1 cellular context compared by ENCODE assay signal in the genomic region with DNA sequence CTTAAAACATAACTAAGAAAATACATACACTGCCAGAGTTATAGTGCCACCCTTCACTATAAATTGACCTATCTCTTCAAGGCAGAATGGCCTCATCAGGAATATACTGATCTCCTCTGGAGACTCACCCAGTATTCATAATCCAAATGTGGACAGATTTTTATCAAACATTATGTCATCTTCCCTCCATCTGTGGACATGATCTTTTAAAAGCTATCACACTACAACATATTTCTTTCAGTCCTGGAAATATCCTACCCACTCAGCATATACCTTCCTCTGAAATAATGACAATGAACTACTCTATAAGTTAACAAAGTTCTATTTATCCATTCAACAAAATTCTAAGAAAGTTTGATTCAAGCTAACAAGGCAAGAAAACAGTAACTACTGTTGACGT.
TF ChIP-seq lines count a peak whose summit lies in the region.

No MANE protein-coding gene starts in this region.

TF ChIP-seq in K562, 482 proteins besides CTCF, POLR2A, EP300 and RAD21 (continued from another document and continues in another):
- TF ChIP-seq, protein P1, sequence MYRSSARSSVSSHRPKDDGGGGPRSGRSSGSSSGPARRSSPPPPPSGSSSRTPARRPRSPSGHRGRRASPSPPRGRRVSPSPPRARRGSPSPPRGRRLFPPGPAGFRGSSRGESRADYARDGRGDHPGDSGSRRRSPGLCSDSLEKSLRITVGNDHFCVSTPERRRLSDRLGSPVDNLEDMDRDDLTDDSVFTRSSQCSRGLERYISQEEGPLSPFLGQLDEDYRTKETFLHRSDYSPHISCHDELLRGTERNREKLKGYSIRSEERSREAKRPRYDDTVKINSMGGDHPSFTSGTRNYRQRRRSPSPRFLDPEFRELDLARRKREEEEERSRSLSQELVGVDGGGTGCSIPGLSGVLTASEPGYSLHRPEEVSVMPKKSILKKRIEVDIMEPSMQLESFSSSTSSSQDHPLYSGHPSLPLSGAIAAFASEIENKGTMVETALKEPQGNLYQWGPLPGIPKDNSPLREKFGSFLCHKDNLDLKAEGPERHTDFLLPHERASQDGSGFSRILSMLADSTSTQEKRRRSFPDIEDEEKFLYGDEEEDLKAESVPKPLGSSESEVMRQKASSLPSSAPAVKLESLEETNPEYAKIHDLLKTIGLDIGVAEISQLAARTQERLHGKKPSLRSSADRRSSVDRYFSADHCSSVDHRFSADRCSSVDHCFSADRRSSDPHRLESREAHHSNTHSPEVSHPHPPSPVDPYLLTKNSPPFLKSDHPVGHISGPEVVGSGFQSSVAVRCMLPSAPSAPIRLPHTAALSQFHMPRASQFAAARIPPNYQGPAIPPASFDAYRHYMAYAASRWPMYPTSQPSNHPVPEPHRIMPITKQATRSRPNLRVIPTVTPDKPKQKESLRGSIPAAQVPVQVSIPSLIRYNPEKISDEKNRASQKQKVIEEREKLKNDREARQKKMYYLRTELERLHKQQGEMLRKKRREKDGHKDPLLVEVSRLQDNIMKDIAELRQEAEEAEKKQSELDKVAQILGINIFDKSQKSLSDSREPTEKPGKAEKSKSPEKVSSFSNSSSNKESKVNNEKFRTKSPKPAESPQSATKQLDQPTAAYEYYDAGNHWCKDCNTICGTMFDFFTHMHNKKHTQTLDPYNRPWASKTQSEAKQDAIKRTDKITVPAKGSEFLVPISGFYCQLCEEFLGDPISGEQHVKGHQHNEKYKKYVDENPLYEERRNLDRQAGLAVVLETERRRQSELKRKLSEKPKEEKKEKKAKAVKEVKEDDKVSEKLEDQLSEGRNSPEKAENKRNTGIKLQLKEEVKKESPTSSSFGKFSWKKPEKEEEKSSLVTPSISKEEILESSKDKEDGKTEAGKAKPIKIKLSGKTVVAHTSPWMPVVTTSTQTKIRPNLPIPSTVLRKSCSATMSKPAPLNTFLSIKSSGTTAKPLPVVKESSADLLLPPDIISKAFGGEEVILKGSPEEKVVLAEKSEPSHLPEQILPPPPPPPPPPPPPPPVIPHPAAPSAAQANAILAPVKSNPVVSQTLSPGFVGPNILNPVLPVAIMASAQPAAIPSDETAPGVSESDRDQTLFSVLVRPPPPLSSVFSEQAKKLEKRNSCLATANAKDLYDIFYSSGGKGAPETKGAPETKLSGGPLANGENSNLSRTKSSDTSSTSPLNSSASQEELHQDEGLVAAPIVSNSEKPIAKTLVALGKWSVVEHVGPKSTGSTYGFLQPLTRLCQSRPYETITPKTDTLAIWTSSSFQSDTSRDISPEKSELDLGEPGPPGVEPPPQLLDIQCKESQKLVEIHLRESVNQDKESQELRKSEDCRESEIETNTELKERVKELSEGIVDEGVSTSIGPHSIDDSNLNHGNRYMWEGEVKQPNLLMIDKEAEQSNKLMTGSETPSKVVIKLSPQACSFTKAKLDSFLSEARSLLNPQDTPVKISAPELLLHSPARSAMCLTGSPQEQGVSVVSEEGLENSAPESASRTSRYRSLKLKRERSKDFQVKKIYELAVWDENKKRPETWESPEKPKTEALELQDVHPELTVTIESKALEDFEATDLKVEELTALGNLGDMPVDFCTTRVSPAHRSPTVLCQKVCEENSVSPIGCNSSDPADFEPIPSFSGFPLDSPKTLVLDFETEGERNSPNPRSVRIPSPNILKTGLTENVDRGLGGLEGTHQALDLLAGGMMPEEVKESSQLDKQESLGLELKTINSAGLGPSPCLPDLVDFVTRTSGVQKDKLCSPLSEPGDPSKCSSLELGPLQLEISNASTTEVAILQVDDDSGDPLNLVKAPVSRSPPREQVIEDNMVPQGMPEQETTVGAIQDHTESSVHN (IDR thresholded peaks at IDR 0.05; ENCODE audit: borderline replicate concordance in 1 of 2, low read depth in 1 of 2): no peak
- TF ChIP-seq MAFG (tag; conservative IDR thresholded peaks at IDR 0.05): peak; percentile 41; the same call in 1 of the 2 replicates
- TF ChIP-seq, protein P2, sequence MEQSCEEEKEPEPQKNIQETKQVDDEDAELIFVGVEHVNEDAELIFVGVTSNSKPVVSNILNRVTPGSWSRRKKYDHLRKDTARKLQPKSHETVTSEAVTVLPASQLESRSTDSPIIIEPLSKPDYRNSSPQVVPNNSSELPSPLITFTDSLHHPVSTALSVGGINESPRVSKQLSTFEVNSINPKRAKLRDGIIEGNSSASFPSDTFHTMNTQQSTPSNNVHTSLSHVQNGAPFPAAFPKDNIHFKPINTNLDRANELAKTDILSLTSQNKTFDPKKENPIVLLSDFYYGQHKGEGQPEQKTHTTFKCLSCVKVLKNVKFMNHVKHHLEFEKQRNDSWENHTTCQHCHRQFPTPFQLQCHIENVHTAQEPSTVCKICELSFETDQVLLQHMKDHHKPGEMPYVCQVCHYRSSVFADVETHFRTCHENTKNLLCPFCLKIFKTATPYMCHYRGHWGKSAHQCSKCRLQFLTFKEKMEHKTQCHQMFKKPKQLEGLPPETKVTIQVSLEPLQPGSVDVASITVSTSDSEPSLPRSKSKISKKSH (CRISPR knock-in tag; IDR thresholded peaks at IDR 0.05): no peak
- TF ChIP-seq, protein P3, sequence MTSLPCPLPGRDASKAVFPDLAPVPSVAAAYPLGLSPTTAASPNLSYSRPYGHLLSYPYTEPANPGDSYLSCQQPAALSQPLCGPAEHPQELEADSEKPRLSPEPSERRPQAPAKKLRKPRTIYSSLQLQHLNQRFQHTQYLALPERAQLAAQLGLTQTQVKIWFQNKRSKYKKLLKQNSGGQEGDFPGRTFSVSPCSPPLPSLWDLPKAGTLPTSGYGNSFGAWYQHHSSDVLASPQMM (CRISPR knock-in tag; IDR thresholded peaks at IDR 0.05): no peak
- no peak for TF ChIP-seq CTBP1 (IDR thresholded peaks at IDR 0.05; ENCODE audit: borderline replicate concordance)
- TF ChIP-seq POLR2B (IDR thresholded peaks at IDR 0.05; ENCODE audit: low read depth, partially characterized antibody): no peak
- TF ChIP-seq ZNF175 (CRISPR knock-in tag; IDR thresholded peaks at IDR 0.05; ENCODE audit: low read depth): no peak
- 0 out of 2 replicates have a peak, but pooled peaks have one; percentile 26 for TF ChIP-seq MTA3 (IDR thresholded peaks at IDR 0.05; ENCODE audit: borderline replicate concordance)
- no peak for TF ChIP-seq ZNF239 (CRISPR knock-in tag; IDR thresholded peaks at IDR 0.05)
- peak; percentile 65 for TF ChIP-seq FOSL1 (tag; conservative IDR thresholded peaks at IDR 0.05)
- 0 out of 2 replicates have a peak, but pooled peaks have one; percentile 13 for TF ChIP-seq NFATC3 (IDR thresholded peaks at IDR 0.05)
- no peak for TF ChIP-seq TCF7 (IDR thresholded peaks at IDR 0.05; ENCODE audit: borderline replicate concordance)
- no peak for TF ChIP-seq BRF1 (IDR thresholded peaks at IDR 0.05; ENCODE audit: borderline replicate concordance, extremely low read depth, insufficient read length)
- TF ChIP-seq, protein P4, sequence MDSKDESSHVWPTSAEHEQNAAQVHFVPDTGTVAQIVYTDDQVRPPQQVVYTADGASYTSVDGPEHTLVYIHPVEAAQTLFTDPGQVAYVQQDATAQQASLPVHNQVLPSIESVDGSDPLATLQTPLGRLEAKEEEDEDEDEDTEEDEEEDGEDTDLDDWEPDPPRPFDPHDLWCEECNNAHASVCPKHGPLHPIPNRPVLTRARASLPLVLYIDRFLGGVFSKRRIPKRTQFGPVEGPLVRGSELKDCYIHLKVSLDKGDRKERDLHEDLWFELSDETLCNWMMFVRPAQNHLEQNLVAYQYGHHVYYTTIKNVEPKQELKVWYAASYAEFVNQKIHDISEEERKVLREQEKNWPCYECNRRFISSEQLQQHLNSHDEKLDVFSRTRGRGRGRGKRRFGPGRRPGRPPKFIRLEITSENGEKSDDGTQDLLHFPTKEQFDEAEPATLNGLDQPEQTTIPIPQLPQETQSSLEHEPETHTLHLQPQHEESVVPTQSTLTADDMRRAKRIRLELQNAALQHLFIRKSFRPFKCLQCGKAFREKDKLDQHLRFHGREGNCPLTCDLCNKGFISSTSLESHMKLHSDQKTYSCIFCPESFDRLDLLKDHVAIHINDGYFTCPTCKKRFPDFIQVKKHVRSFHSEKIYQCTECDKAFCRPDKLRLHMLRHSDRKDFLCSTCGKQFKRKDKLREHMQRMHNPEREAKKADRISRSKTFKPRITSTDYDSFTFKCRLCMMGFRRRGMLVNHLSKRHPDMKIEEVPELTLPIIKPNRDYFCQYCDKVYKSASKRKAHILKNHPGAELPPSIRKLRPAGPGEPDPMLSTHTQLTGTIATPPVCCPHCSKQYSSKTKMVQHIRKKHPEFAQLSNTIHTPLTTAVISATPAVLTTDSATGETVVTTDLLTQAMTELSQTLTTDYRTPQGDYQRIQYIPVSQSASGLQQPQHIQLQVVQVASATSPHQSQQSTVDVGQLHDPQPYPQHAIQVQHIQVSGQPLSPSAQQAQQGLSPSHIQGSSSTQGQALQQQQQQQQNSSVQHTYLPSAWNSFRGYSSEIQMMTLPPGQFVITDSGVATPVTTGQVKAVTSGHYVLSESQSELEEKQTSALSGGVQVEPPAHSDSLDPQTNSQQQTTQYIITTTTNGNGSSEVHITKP (IDR thresholded peaks at IDR 0.05; ENCODE audit: partially characterized antibody): no peak
- peak; percentile 23; the same call in 1 of the 2 replicates for TF ChIP-seq TAL1 (IDR thresholded peaks at IDR 0.05)
- TF ChIP-seq, protein P5, sequence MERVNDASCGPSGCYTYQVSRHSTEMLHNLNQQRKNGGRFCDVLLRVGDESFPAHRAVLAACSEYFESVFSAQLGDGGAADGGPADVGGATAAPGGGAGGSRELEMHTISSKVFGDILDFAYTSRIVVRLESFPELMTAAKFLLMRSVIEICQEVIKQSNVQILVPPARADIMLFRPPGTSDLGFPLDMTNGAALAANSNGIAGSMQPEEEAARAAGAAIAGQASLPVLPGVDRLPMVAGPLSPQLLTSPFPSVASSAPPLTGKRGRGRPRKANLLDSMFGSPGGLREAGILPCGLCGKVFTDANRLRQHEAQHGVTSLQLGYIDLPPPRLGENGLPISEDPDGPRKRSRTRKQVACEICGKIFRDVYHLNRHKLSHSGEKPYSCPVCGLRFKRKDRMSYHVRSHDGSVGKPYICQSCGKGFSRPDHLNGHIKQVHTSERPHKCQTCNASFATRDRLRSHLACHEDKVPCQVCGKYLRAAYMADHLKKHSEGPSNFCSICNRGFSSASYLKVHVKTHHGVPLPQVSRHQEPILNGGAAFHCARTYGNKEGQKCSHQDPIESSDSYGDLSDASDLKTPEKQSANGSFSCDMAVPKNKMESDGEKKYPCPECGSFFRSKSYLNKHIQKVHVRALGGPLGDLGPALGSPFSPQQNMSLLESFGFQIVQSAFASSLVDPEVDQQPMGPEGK (CRISPR knock-in tag; IDR thresholded peaks at IDR 0.05; ENCODE audit: borderline replicate concordance): no peak
- TF ChIP-seq C11orf30 (IDR thresholded peaks at IDR 0.05; ENCODE audit: low read depth): peak; percentile 64
- no peak for TF ChIP-seq CCAR2 (IDR thresholded peaks at IDR 0.05; ENCODE audit: low read depth, low read length)
- TF ChIP-seq U2AF2 (optimal IDR thresholded peaks at IDR 0.05; ENCODE audit: low read depth, low read length): no peak
- peak; percentile 32; the same call in 1 of the 2 replicates for TF ChIP-seq SOX6 (IDR thresholded peaks at IDR 0.05)
- no peak for TF ChIP-seq ZNF431 (CRISPR knock-in tag; IDR thresholded peaks at IDR 0.05)
- peak; percentile 73 for TF ChIP-seq ARID1B (IDR thresholded peaks at IDR 0.05)
- TF ChIP-seq, protein P6, sequence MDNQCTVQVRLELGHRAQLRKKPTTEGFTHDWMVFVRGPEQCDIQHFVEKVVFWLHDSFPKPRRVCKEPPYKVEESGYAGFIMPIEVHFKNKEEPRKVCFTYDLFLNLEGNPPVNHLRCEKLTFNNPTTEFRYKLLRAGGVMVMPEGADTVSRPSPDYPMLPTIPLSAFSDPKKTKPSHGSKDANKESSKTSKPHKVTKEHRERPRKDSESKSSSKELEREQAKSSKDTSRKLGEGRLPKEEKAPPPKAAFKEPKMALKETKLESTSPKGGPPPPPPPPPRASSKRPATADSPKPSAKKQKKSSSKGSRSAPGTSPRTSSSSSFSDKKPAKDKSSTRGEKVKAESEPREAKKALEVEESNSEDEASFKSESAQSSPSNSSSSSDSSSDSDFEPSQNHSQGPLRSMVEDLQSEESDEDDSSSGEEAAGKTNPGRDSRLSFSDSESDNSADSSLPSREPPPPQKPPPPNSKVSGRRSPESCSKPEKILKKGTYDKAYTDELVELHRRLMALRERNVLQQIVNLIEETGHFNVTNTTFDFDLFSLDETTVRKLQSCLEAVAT (IDR thresholded peaks at IDR 0.05): no peak
- TF ChIP-seq, protein P7, sequence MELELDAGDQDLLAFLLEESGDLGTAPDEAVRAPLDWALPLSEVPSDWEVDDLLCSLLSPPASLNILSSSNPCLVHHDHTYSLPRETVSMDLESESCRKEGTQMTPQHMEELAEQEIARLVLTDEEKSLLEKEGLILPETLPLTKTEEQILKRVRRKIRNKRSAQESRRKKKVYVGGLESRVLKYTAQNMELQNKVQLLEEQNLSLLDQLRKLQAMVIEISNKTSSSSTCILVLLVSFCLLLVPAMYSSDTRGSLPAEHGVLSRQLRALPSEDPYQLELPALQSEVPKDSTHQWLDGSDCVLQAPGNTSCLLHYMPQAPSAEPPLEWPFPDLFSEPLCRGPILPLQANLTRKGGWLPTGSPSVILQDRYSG (tag; conservative IDR thresholded peaks at IDR 0.05; ENCODE audit: low read depth): no peak
- TF ChIP-seq, protein P8, sequence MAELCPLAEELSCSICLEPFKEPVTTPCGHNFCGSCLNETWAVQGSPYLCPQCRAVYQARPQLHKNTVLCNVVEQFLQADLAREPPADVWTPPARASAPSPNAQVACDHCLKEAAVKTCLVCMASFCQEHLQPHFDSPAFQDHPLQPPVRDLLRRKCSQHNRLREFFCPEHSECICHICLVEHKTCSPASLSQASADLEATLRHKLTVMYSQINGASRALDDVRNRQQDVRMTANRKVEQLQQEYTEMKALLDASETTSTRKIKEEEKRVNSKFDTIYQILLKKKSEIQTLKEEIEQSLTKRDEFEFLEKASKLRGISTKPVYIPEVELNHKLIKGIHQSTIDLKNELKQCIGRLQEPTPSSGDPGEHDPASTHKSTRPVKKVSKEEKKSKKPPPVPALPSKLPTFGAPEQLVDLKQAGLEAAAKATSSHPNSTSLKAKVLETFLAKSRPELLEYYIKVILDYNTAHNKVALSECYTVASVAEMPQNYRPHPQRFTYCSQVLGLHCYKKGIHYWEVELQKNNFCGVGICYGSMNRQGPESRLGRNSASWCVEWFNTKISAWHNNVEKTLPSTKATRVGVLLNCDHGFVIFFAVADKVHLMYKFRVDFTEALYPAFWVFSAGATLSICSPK (IDR thresholded peaks at IDR 0.05; ENCODE audit: borderline replicate concordance): no peak
